In genomic region chr20:17856024-17856564, GRCh38 we compare ENCODE assay signal across 8 cellular contexts.
DNase-seq lines count a peak whose midpoint lies in the region; ATAC-seq and TF ChIP-seq lines count a peak whose summit lies in the region.

No MANE protein-coding gene starts in this region.

- TF ChIP-seq EP300 in ovary (IDR thresholded peaks at IDR 0.05): no peak

- H3K9me2 ChIP-seq in PC-9 (ENCODE audit: insufficient read depth): no peaks in the 10 kb centered on the region

- H3K9me3 ChIP-seq in ovary (no peaks in the 10 kb centered on the region), PC-9 (ENCODE audit: insufficient read depth, low read depth) (no peaks in the 10 kb centered on the region)

- DNase-seq in NCI-H345 (lab: John Stamatoyannopoulos, UW) (peak; percentile 64), ovary (peak; percentile 67 to 88 (median 83)), HPDE6-E6E7 (ENCODE audit: extremely low spot score) (no peak), NCI-H774 (lab: John Stamatoyannopoulos, UW) (no peak), PC-9 (no peak), activated gamma-delta T cell treated with Interleukin-2 at 50 U/mL for 16 hours (no peak)

- 2 to 15% (median 7%) methylated on average over 3 of the region's 3 CpGs for WGBS in ovary, 3 donors

- TF ChIP-seq POLR2A in ovary (IDR thresholded peaks at IDR 0.05): no peak

- H3K4me3 ChIP-seq in ovary: no peak overlapping the region
- H3K4me3 ChIP-seq in PC-9: no peak overlapping the region

- H3K4me2 ChIP-seq in PC-9: no peak overlapping the region

- H3K27ac ChIP-seq in ovary (no peak overlapping the region), PC-9 (no peak overlapping the region)

- H3F3A ChIP-seq in PC-9 (ENCODE audit: insufficient read depth, low read depth): no peaks in the 10 kb centered on the region

- no TSS peak for BruUV-seq in PC-9 (replicated peaks; lab: Mats Ljungman, UMichigan)

- no peaks in the 10 kb centered on the region for H4K20me1 ChIP-seq in PC-9 (ENCODE audit: insufficient read depth)

- TF ChIP-seq CTCF in ovary (IDR thresholded peaks at IDR 0.05) (no peak), PC-9 (conservative IDR thresholded peaks at IDR 0.05) (no peak)

- POLR2A ChIA-PET in PC-9 (lab: Charles Lee; ENCODE audit: unreplicated experiment): no interaction called here

- no peaks in the 10 kb centered on the region for H3K36me3 ChIP-seq in ovary
- no peaks in the 10 kb centered on the region for H3K36me3 ChIP-seq in PC-9 (ENCODE audit: low read depth)

- no peaks in the 10 kb centered on the region for H3K79me2 ChIP-seq in PC-9 (ENCODE audit: low read depth)

- intact Hi-C loops in ovary (cut with DNase I) (no loop called here), PC-9 (cut with micrococcal nuclease; ENCODE audit: unreplicated experiment) (no loop called here)

- CTCF ChIA-PET in PC-9 (lab: Charles Lee): no interaction called here

- H3K4me1 ChIP-seq in ovary (ENCODE audit: insufficient read depth): peaks cover 9% of the 10 kb centered on the region
- no peaks in the 10 kb centered on the region for H3K4me1 ChIP-seq in PC-9 (replicated peaks; ENCODE audit: insufficient read depth)

- ATAC-seq in GM18909 (IDR thresholded peaks at IDR 0.05; ENCODE audit: poor library complexity, unreplicated experiment): peak; percentile 81
- ATAC-seq in HG02840 (IDR thresholded peaks at IDR 0.05; ENCODE audit: low FRiP score, unreplicated experiment): peak; percentile 87

- H2AFZ ChIP-seq in PC-9: no peak overlapping the region

- H3K27me3 ChIP-seq in ovary: no peaks in the 10 kb centered on the region
- H3K27me3 ChIP-seq in PC-9 (ENCODE audit: insufficient read depth, low read depth): no peaks in the 10 kb centered on the region

Comparison
In these comparisons a context has a peak if more than half of its experiments do, and no peak if none do; other contexts are left out.
1. DNase-seq: peak in NCI-H345 (single experiment) and ovary (5 of 5); none in HPDE6-E6E7 (single experiment), NCI-H774 (single experiment), PC-9 (0 of 2) and activated gamma-delta T cell treated with Interleukin-2 at 50 U/mL for 16 hours (single experiment).